ENCODE assay signal across 1 cellular context in the genomic region with DNA sequence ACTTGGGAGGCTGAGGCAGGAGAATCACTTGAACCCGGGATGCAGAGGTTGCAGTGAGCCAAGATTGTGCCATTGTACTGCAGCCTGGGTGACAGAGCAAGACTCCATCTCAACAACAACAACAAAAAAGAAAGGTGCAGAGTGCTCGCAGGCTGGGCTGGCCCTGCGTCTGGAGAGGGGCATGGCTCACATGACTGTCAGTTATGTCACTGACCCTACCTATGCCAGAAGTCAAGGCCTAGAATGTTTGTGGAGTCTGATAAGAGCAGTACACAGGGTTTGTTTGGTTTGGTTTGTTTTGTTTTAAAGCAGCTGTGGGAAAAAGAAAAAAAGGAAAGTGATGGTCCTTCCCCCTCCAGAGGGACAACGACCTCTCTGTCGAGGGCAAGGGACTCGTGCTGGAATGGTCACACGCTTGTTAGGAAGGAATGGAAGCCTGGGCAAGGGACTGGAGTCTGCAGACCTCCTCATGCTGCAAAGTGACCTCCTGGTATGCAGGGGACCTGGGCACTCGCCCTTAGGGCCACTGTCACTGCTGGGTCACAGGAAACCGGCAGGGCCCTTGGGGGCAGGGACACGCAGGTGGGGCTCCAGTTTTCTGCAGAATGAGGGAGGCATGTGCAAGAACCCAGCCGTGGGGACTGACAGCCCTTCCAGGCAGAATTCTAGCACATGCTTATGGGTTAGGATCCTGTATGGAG.
TF ChIP-seq lines count a peak whose summit lies in the region.

No MANE protein-coding gene starts in this region.

TF ChIP-seq in HepG2, 621 proteins besides CTCF, POLR2A, EP300 and RAD21 (continued from another document and continues in another):
- TF ChIP-seq, protein P1, sequence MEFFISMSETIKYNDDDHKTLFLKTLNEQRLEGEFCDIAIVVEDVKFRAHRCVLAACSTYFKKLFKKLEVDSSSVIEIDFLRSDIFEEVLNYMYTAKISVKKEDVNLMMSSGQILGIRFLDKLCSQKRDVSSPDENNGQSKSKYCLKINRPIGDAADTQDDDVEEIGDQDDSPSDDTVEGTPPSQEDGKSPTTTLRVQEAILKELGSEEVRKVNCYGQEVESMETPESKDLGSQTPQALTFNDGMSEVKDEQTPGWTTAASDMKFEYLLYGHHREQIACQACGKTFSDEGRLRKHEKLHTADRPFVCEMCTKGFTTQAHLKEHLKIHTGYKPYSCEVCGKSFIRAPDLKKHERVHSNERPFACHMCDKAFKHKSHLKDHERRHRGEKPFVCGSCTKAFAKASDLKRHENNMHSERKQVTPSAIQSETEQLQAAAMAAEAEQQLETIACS (CRISPR knock-in tag; IDR thresholded peaks at IDR 0.05): no peak
- TF ChIP-seq, protein P2, sequence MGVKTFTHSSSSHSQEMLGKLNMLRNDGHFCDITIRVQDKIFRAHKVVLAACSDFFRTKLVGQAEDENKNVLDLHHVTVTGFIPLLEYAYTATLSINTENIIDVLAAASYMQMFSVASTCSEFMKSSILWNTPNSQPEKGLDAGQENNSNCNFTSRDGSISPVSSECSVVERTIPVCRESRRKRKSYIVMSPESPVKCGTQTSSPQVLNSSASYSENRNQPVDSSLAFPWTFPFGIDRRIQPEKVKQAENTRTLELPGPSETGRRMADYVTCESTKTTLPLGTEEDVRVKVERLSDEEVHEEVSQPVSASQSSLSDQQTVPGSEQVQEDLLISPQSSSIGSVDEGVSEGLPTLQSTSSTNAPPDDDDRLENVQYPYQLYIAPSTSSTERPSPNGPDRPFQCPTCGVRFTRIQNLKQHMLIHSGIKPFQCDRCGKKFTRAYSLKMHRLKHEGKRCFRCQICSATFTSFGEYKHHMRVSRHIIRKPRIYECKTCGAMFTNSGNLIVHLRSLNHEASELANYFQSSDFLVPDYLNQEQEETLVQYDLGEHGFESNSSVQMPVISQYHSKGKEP (CRISPR knock-in tag; IDR thresholded peaks at IDR 0.05): peak; percentile 90
- TF ChIP-seq ZNF451 (CRISPR knock-in tag; IDR thresholded peaks at IDR 0.05) (no peak), RBFOX2 (IDR thresholded peaks at IDR 0.05; ENCODE audit: low read depth, low read length) (no peak), AGO1 (IDR thresholded peaks at IDR 0.05; ENCODE audit: low read depth, low read length, poor library complexity, severe bottlenecking) (no peak), MLXIP (CRISPR knock-in tag; IDR thresholded peaks at IDR 0.05; ENCODE audit: borderline replicate concordance) (peak; percentile 80; the same call in 1 of the 2 replicates), NFE2 (CRISPR knock-in tag; IDR thresholded peaks at IDR 0.05) (no peak), ZNF550 (CRISPR knock-in tag; IDR thresholded peaks at IDR 0.05; ENCODE audit: borderline replicate concordance) (no peak), PCBP1 (IDR thresholded peaks at IDR 0.05; ENCODE audit: borderline replicate concordance, low read depth, low read length) (no peak), KLF6 (CRISPR knock-in tag; IDR thresholded peaks at IDR 0.05) (peak; percentile 94), ZFAT (CRISPR knock-in tag; conservative IDR thresholded peaks at IDR 0.05) (no peak), ZFX (CRISPR knock-in tag; IDR thresholded peaks at IDR 0.05; ENCODE audit: low read depth) (peak; percentile 62; the same call in 1 of the 2 replicates), BCL6 (CRISPR knock-in tag; IDR thresholded peaks at IDR 0.05) (peak; percentile 100), ZNF83 (CRISPR knock-in tag; IDR thresholded peaks at IDR 0.05; ENCODE audit: borderline replicate concordance) (peak; percentile 60; the same call in 1 of the 2 replicates), ZNF281 (CRISPR knock-in tag; IDR thresholded peaks at IDR 0.05; ENCODE audit: borderline replicate concordance) (peak; percentile 94), ZSCAN31 (CRISPR knock-in tag; IDR thresholded peaks at IDR 0.05; ENCODE audit: low read depth) (peak; percentile 97), KMT2B (CRISPR knock-in tag; IDR thresholded peaks at IDR 0.05) (peak; percentile 76; the same call in 1 of the 2 replicates), ARID2 (CRISPR knock-in tag; IDR thresholded peaks at IDR 0.05; ENCODE audit: borderline replicate concordance) (peak; percentile 93), RFX1 (IDR thresholded peaks at IDR 0.05) (no peak), ZNF772 (CRISPR knock-in tag; IDR thresholded peaks at IDR 0.05) (peak; percentile 98)
- TF ChIP-seq, protein P3, sequence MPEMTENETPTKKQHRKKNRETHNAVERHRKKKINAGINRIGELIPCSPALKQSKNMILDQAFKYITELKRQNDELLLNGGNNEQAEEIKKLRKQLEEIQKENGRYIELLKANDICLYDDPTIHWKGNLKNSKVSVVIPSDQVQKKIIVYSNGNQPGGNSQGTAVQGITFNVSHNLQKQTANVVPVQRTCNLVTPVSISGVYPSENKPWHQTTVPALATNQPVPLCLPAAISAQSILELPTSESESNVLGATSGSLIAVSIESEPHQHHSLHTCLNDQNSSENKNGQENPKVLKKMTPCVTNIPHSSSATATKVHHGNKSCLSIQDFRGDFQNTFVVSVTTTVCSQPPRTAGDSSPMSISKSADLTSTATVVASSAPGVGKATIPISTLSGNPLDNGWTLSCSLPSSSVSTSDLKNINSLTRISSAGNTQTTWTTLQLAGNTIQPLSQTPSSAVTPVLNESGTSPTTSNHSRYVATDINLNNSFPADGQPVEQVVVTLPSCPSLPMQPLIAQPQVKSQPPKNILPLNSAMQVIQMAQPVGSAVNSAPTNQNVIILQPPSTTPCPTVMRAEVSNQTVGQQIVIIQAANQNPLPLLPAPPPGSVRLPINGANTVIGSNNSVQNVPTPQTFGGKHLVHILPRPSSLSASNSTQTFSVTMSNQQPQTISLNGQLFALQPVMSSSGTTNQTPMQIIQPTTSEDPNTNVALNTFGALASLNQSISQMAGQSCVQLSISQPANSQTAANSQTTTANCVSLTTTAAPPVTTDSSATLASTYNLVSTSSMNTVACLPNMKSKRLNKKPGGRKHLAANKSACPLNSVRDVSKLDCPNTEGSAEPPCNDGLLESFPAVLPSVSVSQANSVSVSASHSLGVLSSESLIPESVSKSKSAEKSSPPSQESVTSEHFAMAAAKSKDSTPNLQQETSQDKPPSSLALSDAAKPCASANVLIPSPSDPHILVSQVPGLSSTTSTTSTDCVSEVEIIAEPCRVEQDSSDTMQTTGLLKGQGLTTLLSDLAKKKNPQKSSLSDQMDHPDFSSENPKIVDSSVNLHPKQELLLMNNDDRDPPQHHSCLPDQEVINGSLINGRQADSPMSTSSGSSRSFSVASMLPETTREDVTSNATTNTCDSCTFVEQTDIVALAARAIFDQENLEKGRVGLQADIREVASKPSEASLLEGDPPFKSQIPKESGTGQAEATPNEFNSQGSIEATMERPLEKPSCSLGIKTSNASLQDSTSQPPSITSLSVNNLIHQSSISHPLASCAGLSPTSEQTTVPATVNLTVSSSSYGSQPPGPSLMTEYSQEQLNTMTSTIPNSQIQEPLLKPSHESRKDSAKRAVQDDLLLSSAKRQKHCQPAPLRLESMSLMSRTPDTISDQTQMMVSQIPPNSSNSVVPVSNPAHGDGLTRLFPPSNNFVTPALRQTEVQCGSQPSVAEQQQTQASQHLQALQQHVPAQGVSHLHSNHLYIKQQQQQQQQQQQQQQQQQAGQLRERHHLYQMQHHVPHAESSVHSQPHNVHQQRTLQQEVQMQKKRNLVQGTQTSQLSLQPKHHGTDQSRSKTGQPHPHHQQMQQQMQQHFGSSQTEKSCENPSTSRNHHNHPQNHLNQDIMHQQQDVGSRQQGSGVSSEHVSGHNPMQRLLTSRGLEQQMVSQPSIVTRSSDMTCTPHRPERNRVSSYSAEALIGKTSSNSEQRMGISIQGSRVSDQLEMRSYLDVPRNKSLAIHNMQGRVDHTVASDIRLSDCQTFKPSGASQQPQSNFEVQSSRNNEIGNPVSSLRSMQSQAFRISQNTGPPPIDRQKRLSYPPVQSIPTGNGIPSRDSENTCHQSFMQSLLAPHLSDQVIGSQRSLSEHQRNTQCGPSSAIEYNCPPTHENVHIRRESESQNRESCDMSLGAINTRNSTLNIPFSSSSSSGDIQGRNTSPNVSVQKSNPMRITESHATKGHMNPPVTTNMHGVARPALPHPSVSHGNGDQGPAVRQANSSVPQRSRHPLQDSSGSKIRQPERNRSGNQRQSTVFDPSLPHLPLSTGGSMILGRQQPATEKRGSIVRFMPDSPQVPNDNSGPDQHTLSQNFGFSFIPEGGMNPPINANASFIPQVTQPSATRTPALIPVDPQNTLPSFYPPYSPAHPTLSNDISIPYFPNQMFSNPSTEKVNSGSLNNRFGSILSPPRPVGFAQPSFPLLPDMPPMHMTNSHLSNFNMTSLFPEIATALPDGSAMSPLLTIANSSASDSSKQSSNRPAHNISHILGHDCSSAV (CRISPR knock-in tag; IDR thresholded peaks at IDR 0.05; ENCODE audit: borderline replicate concordance): no peak
- TF ChIP-seq, protein P4, sequence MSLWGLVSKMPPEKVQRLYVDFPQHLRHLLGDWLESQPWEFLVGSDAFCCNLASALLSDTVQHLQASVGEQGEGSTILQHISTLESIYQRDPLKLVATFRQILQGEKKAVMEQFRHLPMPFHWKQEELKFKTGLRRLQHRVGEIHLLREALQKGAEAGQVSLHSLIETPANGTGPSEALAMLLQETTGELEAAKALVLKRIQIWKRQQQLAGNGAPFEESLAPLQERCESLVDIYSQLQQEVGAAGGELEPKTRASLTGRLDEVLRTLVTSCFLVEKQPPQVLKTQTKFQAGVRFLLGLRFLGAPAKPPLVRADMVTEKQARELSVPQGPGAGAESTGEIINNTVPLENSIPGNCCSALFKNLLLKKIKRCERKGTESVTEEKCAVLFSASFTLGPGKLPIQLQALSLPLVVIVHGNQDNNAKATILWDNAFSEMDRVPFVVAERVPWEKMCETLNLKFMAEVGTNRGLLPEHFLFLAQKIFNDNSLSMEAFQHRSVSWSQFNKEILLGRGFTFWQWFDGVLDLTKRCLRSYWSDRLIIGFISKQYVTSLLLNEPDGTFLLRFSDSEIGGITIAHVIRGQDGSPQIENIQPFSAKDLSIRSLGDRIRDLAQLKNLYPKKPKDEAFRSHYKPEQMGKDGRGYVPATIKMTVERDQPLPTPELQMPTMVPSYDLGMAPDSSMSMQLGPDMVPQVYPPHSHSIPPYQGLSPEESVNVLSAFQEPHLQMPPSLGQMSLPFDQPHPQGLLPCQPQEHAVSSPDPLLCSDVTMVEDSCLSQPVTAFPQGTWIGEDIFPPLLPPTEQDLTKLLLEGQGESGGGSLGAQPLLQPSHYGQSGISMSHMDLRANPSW (CRISPR knock-in tag; IDR thresholded peaks at IDR 0.05; ENCODE audit: borderline replicate concordance): peak; percentile 95
- TF ChIP-seq, protein P5, sequence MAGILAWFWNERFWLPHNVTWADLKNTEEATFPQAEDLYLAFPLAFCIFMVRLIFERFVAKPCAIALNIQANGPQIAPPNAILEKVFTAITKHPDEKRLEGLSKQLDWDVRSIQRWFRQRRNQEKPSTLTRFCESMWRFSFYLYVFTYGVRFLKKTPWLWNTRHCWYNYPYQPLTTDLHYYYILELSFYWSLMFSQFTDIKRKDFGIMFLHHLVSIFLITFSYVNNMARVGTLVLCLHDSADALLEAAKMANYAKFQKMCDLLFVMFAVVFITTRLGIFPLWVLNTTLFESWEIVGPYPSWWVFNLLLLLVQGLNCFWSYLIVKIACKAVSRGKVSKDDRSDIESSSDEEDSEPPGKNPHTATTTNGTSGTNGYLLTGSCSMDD (CRISPR knock-in tag; IDR thresholded peaks at IDR 0.05): no peak
- TF ChIP-seq, protein P6, sequence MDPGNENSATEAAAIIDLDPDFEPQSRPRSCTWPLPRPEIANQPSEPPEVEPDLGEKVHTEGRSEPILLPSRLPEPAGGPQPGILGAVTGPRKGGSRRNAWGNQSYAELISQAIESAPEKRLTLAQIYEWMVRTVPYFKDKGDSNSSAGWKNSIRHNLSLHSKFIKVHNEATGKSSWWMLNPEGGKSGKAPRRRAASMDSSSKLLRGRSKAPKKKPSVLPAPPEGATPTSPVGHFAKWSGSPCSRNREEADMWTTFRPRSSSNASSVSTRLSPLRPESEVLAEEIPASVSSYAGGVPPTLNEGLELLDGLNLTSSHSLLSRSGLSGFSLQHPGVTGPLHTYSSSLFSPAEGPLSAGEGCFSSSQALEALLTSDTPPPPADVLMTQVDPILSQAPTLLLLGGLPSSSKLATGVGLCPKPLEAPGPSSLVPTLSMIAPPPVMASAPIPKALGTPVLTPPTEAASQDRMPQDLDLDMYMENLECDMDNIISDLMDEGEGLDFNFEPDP (CRISPR knock-in tag; conservative IDR thresholded peaks at IDR 0.05): no peak
